ENCODE assay signal across 8 cellular contexts in genomic region chr14:74572829-74573360, GRCh38. TPM values are rescaled to one million over a fixed set of nuclear protein-coding genes. Genes with fewer than 3 reads are reported as not detected.
A peak's percentile ranks its signal among the peaks of the same experiment; 100 is the strongest.
DNase-seq lines count a peak whose midpoint lies in the region; ATAC-seq and TF ChIP-seq lines count a peak whose summit lies in the region.

No MANE protein-coding gene starts in this region.

- DNase-seq in SJCRH30 (peak; percentile 47 to 73), fibroblast of lung (ENCODE audit: low read depth in 2 of 2) (peak; percentile 52 to 75), progenitor cell of endocrine pancreas (ENCODE audit: low spot score, unreplicated experiment) (no peak), NCI-H2107 treated with DMSO at 0.1 percent for 48 hours (lab: John Stamatoyannopoulos, UW; ENCODE audit: unreplicated experiment) (no peak), NCI-H1105 (lab: John Stamatoyannopoulos, UW) (no peak)
- DNase-seq in stimulated activated CD4-positive, alpha-beta T cell treated with anti-CD3 and anti-CD28 coated beads, Interleukin-2, amount 100 ng/mL, for 24 hours = no peak

- H3K79me2 ChIP-seq in fibroblast of lung (ENCODE audit: control insufficient read depth, insufficient read depth, low read length) = peaks cover 69% of the 10 kb centered on the region

- peaks cover 9% of the 10 kb centered on the region for H3K4me1 Mint-ChIP-seq in progenitor cell of endocrine pancreas (ENCODE audit: low read depth)

- peaks cover 34 to 97% (median 66%) of the 10 kb centered on the region in 10 experiments for H3K4me1 ChIP-seq in BLaER1 treated with 17β-estradiol and CSF1 and Interleukin-3, amounts not matched to agents 10 nM and 100 nM
- H3K4me1 ChIP-seq in SJCRH30 (peaks cover 41% of the 10 kb centered on the region), fibroblast of lung (ENCODE audit: control insufficient read depth, extremely low read depth, insufficient read depth, low read length) (peaks cover 68% of the 10 kb centered on the region)

- no peaks in the 10 kb centered on the region for H3K27me3 ChIP-seq in BLaER1 treated with 17β-estradiol and CSF1 and Interleukin-3, amounts not matched to agents 10 nM and 100 nM
- H3K27me3 ChIP-seq in SJCRH30 (no peaks in the 10 kb centered on the region), fibroblast of lung (ENCODE audit: control insufficient read depth, insufficient read depth, low read length) (no peaks in the 10 kb centered on the region)

- peak overlapping the region in 3 of 10 experiments; percentile 4 to 22 (median 10); a peak in 2 of 20 replicates for H3K4me3 ChIP-seq in BLaER1 treated with 17β-estradiol and CSF1 and Interleukin-3, amounts not matched to agents 10 nM and 100 nM
- H3K4me3 ChIP-seq in SJCRH30 (peak overlapping the region; percentile 44), fibroblast of lung (replicated peaks in 1 of 4; ENCODE audit: control extremely low read depth in 1 of 4, insufficient read depth in 1 of 4, low read depth in 3 of 4, low read length in 4 of 4) (peak overlapping the region in 3 of 4 experiments; percentile 24 to 44 (median 30))

- H3K27me3 Mint-ChIP-seq in progenitor cell of endocrine pancreas = peaks cover 6% of the 10 kb centered on the region

- H3K4me2 ChIP-seq in BLaER1 treated with 17β-estradiol and CSF1 and Interleukin-3, amounts not matched to agents 10 nM and 100 nM = peak overlapping the region; percentile 9 to 94 (median 83); a peak in 21 of 22 replicates
- H3K4me2 ChIP-seq in fibroblast of lung (ENCODE audit: extremely low read depth, insufficient read depth, low read length) = peak overlapping the region; percentile 84

- TF ChIP-seq CTCF in fibroblast of lung (conservative IDR thresholded peaks at IDR 0.05 in 1 of 2, IDR thresholded peaks at IDR 0.05 in 1 of 2; ENCODE audit: low read depth in 1 of 2, low read length in 2 of 2) (no peak), progenitor cell of endocrine pancreas (IDR thresholded peaks at IDR 0.05; ENCODE audit: unreplicated experiment) (no peak)

- peak overlapping the region in 10 of 11 experiments; percentile 53 to 81 (median 73); a peak in 19 of 22 replicates for H3K9ac ChIP-seq in BLaER1 treated with 17β-estradiol and CSF1 and Interleukin-3, amounts not matched to agents 10 nM and 100 nM
- peak overlapping the region; percentile 73 for H3K9ac ChIP-seq in fibroblast of lung (ENCODE audit: insufficient read depth, low read length)

- H3K27ac Mint-ChIP-seq in progenitor cell of endocrine pancreas = peak overlapping the region; percentile 67

- no peaks in the 10 kb centered on the region for H3K36me3 Mint-ChIP-seq in progenitor cell of endocrine pancreas (ENCODE audit: insufficient read depth)

- no peaks in the 10 kb centered on the region for H3K9me3 ChIP-seq in BLaER1 treated with 17β-estradiol and CSF1 and Interleukin-3, amounts not matched to agents 10 nM and 100 nM (replicated peaks in 1 of 11)
- H3K9me3 ChIP-seq in SJCRH30 (replicated peaks) (no peaks in the 10 kb centered on the region), fibroblast of lung (ENCODE audit: control insufficient read depth, insufficient read depth, low read depth, low read length) (no peaks in the 10 kb centered on the region)

- ATAC-seq in HG03159 (IDR thresholded peaks at IDR 0.05; ENCODE audit: unreplicated experiment) = no peak

- H4K20me1 ChIP-seq in BLaER1 treated with 17β-estradiol and CSF1 and Interleukin-3, amounts not matched to agents 10 nM and 100 nM = no peaks in the 10 kb centered on the region
- H4K20me1 ChIP-seq in fibroblast of lung (ENCODE audit: control insufficient read depth, extremely low read depth, insufficient read depth, low read length) = no peaks in the 10 kb centered on the region

- H3K4me3 Mint-ChIP-seq in progenitor cell of endocrine pancreas (ENCODE audit: low read depth) = no peak overlapping the region

- H3K36me3 ChIP-seq in BLaER1 treated with 17β-estradiol and CSF1 and Interleukin-3, amounts not matched to agents 10 nM and 100 nM = no peaks in the 10 kb centered on the region
- no peaks in the 10 kb centered on the region for H3K36me3 ChIP-seq in SJCRH30
- H3K36me3 ChIP-seq in fibroblast of lung (ENCODE audit: control insufficient read depth, insufficient read depth, low read length) = peaks cover 10% of the 10 kb centered on the region

- H2AFZ ChIP-seq in fibroblast of lung (ENCODE audit: low read length) = no peak overlapping the region

- peak overlapping the region; percentile 38 to 97 (median 84) for H3K27ac ChIP-seq in BLaER1 treated with 17β-estradiol and CSF1 and Interleukin-3, amounts not matched to agents 10 nM and 100 nM
- H3K27ac ChIP-seq in SJCRH30 = peak overlapping the region; percentile 95
- H3K27ac ChIP-seq in fibroblast of lung (ENCODE audit: insufficient read depth, low read length) = peak overlapping the region; percentile 97

- no peaks in the 10 kb centered on the region for H3K9me3 Mint-ChIP-seq in progenitor cell of endocrine pancreas (ENCODE audit: low read depth)

RNA-seq across cellular contexts. Expression of gene LTBP2, which starts 39.1 kb away (rescaled TPM):
- total RNA-seq in SJCRH30 (2014; rRNA removed; shearing (Covaris generic)) = 0.61 and 0.84 TPM in 2 replicates
- 243 and 514 TPM in 2 replicates for total RNA-seq in fibroblast of lung
- polyA plus RNA-seq in fibroblast of lung = 108 and 112 TPM in 2 replicates
- polyA plus RNA-seq in fibroblast of lung (2012) = 184 and 214 TPM in 2 replicates
- 328 and 406 TPM in 2 replicates for polyA minus RNA-seq in fibroblast of lung (ENCODE audit: low replicate concordance)
- 0.47 and 0.79 TPM in 2 replicates for total RNA-seq in progenitor cell of endocrine pancreas

Comparison
In these comparisons a context has a peak if more than half of its experiments do, and no peak if none do; other contexts are left out.
1. DNase-seq: peak in SJCRH30 (2 of 2) and fibroblast of lung (2 of 2); none in progenitor cell of endocrine pancreas (single experiment), NCI-H2107 treated with DMSO at 0.1 percent for 48 hours (single experiment), stimulated activated CD4-positive, alpha-beta T cell treated with anti-CD3 and anti-CD28 coated beads, Interleukin-2, amount 100 ng/mL, for 24 hours (0 of 2) and NCI-H1105 (single experiment).
2. RNA of gene LTBP2, which starts 39.1 kb away (total RNA-seq): 243 to 514 TPM in fibroblast of lung; 0.47 to 0.79 TPM in progenitor cell of endocrine pancreas and 0.61 to 0.84 TPM in SJCRH30; every median in the first group is over 100 times any median in the second.
3. Peak in every context shown above with its lines, with median percentiles within 50 percentile points of each other: H3K27ac ChIP-seq.